In genomic region chr12:26097046-26097878, GRCh38 we compare ENCODE assay signal across 8 cellular contexts. TPM values are rescaled to one million over a fixed set of nuclear protein-coding genes. Genes with fewer than 3 reads are reported as not detected.
DNase-seq lines count a peak whose midpoint lies in the region; ATAC-seq, FAIRE-seq and TF ChIP-seq lines count a peak whose summit lies in the region.

No MANE protein-coding gene starts in this region.

- no peaks in the 10 kb centered on the region for H3K9me3 ChIP-seq in neuronal stem cell (replicated peaks in 1 of 2; ENCODE audit: control insufficient read depth in 2 of 2, insufficient read depth in 1 of 2, low read depth in 1 of 2, low read length in 2 of 2)
- no peaks in the 10 kb centered on the region for H3K9me3 ChIP-seq in transverse colon

- H3K4me1 Mint-ChIP-seq in CD14-positive monocyte, result peaks cover 5% of the 10 kb centered on the region
- H3K4me1 Mint-ChIP-seq in activated T-cell treated with anti-CD3 and anti-CD28 coated beads, Interleukin-2, amount 50 U/mL, for 4 hours (ENCODE audit: low read depth), result no peaks in the 10 kb centered on the region

- WGBS in neuronal stem cell (ENCODE audit: extremely low coverage in 2 of 2, insufficient read length in 2 of 2, insufficient replicate concordance in 1 of 2), 2 donors, result no CpG with 5 or more reads among the region's 6 CpGs
- WGBS in transverse colon (ENCODE audit: low coverage in 1 of 2), 2 donors, result 20 to 22% methylated on average over 6 of the region's 6 CpGs

- no peak overlapping the region for H2BK12ac ChIP-seq in neuronal stem cell (ENCODE audit: low read length)

- no peak overlapping the region for H3K23ac ChIP-seq in neuronal stem cell (ENCODE audit: low read depth, low read length, poor library complexity)

- H3K27ac ChIP-seq in neuronal stem cell (replicated peaks; ENCODE audit: low read length), result no peak overlapping the region
- no peak overlapping the region for H3K27ac ChIP-seq in transverse colon

- no peak for TF ChIP-seq EP300 in transverse colon (IDR thresholded peaks at IDR 0.05; ENCODE audit: low read depth)

- no peak overlapping the region for H3K18ac ChIP-seq in neuronal stem cell (ENCODE audit: low read length)

- H3K36me3 ChIP-seq in neuronal stem cell (replicated peaks in 1 of 2; ENCODE audit: control insufficient read depth in 2 of 2, insufficient read depth in 2 of 2, low read length in 2 of 2) (no peaks in the 10 kb centered on the region), transverse colon (no peaks in the 10 kb centered on the region)

- peaks cover 0 to 1% (median 0%) of the 10 kb centered on the region in 3 donors for H3K27me3 Mint-ChIP-seq in CD14-positive monocyte (ENCODE audit: low read depth in 3 of 3)
- H3K27me3 Mint-ChIP-seq in activated T-cell treated with anti-CD3 and anti-CD28 coated beads, Interleukin-2, amount 50 U/mL, for 4 hours (ENCODE audit: low read depth), result peaks cover 14% of the 10 kb centered on the region

- peak; percentile 87 for FAIRE-seq in RCC 7860 (lab: Jason Lieb, UNC)

- H2AFZ ChIP-seq in neuronal stem cell (ENCODE audit: low read length), result peak overlapping the region; percentile 60

- H3K4me3 Mint-ChIP-seq in CD14-positive monocyte, result no peak overlapping the region
- H3K4me3 Mint-ChIP-seq in activated T-cell treated with anti-CD3 and anti-CD28 coated beads, Interleukin-2, amount 50 U/mL, for 4 hours, result no peak overlapping the region

- H3K4me2 ChIP-seq in neuronal stem cell (ENCODE audit: insufficient read depth, low read length, poor library complexity, severe bottlenecking), result no peak overlapping the region

- no peak overlapping the region for H3K27ac Mint-ChIP-seq in CD14-positive monocyte

- no peak overlapping the region for H2AK5ac ChIP-seq in neuronal stem cell (ENCODE audit: low read depth, low read length)

- H3K14ac ChIP-seq in neuronal stem cell (ENCODE audit: low read length), result no peak overlapping the region

- no peak overlapping the region for H2BK5ac ChIP-seq in neuronal stem cell (ENCODE audit: low read length)

- H3K4me3 ChIP-seq in Jurkat, Clone E6-1 (ENCODE audit: low read length), result no peak overlapping the region
- H3K4me3 ChIP-seq in neuronal stem cell (ENCODE audit: low read length in 2 of 2) (no peak overlapping the region), transverse colon (no peak overlapping the region)

- peak; percentile 69 for DNase-seq in CD14-positive monocyte (ENCODE audit: low spot score)
- DNase-seq in Jurkat, Clone E6-1 (ENCODE audit: low read depth, low spot score), result peak; percentile 35
- DNase-seq in RCC 7860 (ENCODE audit: low spot score), result peak; percentile 66
- DNase-seq in activated T-cell treated with anti-CD3 and anti-CD28 coated beads, Interleukin-2, amount 50 U/mL, for 4 hours, result peak; percentile 41
- peak; percentile 85 for DNase-seq in fibroblast of peridontal ligament (ENCODE audit: extremely low read depth)
- DNase-seq in neuronal stem cell (ENCODE audit: low spot score), result peak; percentile 63
- peak; percentile 72 for DNase-seq in transverse colon

- TF ChIP-seq CTCF in CD14-positive monocyte (IDR thresholded peaks at IDR 0.05), result peak; percentile 97
- peak; percentile 82 to 93 (median 90) for TF ChIP-seq CTCF in transverse colon (IDR thresholded peaks at IDR 0.05)

- intact Hi-C loops in CD14-positive monocyte (cut with micrococcal nuclease) (loop anchor here in 1 of 2 donors (5.0 kb wide), 1 partner anchor 430 kb away; no protein-coding TSS in a partner anchor), transverse colon (cut with DNase I; ENCODE audit: low total_unique reads) (no loop called here)

- H3K4me1 ChIP-seq in neuronal stem cell (ENCODE audit: control insufficient read depth in 2 of 2, insufficient read depth in 1 of 2, low read depth in 1 of 2, low read length in 2 of 2) (no peaks in the 10 kb centered on the region), transverse colon (peaks cover 0 to 14% (median 4%) of the 10 kb centered on the region in 4 donors)

- no peaks in the 10 kb centered on the region for H3K9me3 Mint-ChIP-seq in CD14-positive monocyte
- no peaks in the 10 kb centered on the region for H3K9me3 Mint-ChIP-seq in activated T-cell treated with anti-CD3 and anti-CD28 coated beads, Interleukin-2, amount 50 U/mL, for 4 hours

- peak; percentile 77 for ATAC-seq in GM19452 (IDR thresholded peaks at IDR 0.05; ENCODE audit: unreplicated experiment)
- ATAC-seq in activated T-cell treated with anti-CD3 and anti-CD28 coated beads, Interleukin-2, amount 50 U/mL, for 4 hours, result peak; percentile 85

- H2BK120ac ChIP-seq in neuronal stem cell (ENCODE audit: low read depth, low read length), result no peak overlapping the region

- no peak overlapping the region for H4K91ac ChIP-seq in neuronal stem cell (ENCODE audit: low read depth, low read length, poor library complexity)

- no peaks in the 10 kb centered on the region for H3K79me1 ChIP-seq in neuronal stem cell (ENCODE audit: low read depth, low read length)

- in situ Hi-C loops in transverse colon (cut with MboI; ENCODE audit: low pct_ligation_motif_present in 1 of 4, low pct_unique_long_range_greater_than_20kb in 1 of 4, low sequenced_read_pairs in 3 of 4), result loop anchor here in 3 of 4 donors (10.0 to 25.0 kb wide), 4 partner anchors 315 to 565 kb away; no protein-coding TSS in a partner anchor

- H3K27me3 ChIP-seq in neuronal stem cell (ENCODE audit: control insufficient read depth in 3 of 3, insufficient read depth in 3 of 3, low read depth in 1 of 3, low read length in 3 of 3) (no peaks in the 10 kb centered on the region), transverse colon (no peaks in the 10 kb centered on the region)

- no peak overlapping the region for H3K4ac ChIP-seq in neuronal stem cell (ENCODE audit: low read length)

- TF ChIP-seq POLR2A in transverse colon (IDR thresholded peaks at IDR 0.05), result no peak

- no peak overlapping the region for H2BK15ac ChIP-seq in neuronal stem cell (ENCODE audit: low read length)

- H3K9ac ChIP-seq in neuronal stem cell (ENCODE audit: low read depth, low read length, poor library complexity), result no peak overlapping the region

- H3K36me3 Mint-ChIP-seq in CD14-positive monocyte, result no peaks in the 10 kb centered on the region
- no peaks in the 10 kb centered on the region for H3K36me3 Mint-ChIP-seq in activated T-cell treated with anti-CD3 and anti-CD28 coated beads, Interleukin-2, amount 50 U/mL, for 4 hours (ENCODE audit: insufficient read depth)

- no peak overlapping the region for H4K8ac ChIP-seq in neuronal stem cell (ENCODE audit: low read depth, low read length)

RNA-seq across cellular contexts. Expression of gene BHLHE41, which starts 27.6 kb away (rescaled TPM):
- polyA plus RNA-seq in CD14-positive monocyte, result not detected
- polyA plus RNA-seq in Jurkat, Clone E6-1 (2012; ENCODE audit: insufficient read depth, insufficient read length), result not detected
- total RNA-seq in activated T-cell treated with anti-CD3 and anti-CD28 coated beads, Interleukin-2, amount 50 U/mL, for 4 hours, result under 1 TPM in 2 of 3 donors, not detected in 1; 0.05 to 0.28 TPM
- not detected for polyA plus RNA-seq in neuronal stem cell (2013, experiment 1 of 2)
- 0.04 TPM for polyA plus RNA-seq in neuronal stem cell (2013, experiment 2 of 2)
- total RNA-seq in transverse colon, result 10 to 100 TPM in 3 of 4 donors, not detected in 1; 12.2 to 22.8 (median 18.1) TPM

Comparison
In these comparisons a context has a peak if more than half of its experiments do, and no peak if none do; other contexts are left out.
1. DNase-seq: peak in every context shown above with its lines; median percentile 85 in fibroblast of peridontal ligament; 72 in transverse colon; 69 in CD14-positive monocyte; 66 in RCC 7860; 63 in neuronal stem cell; 41 in activated T-cell treated with anti-CD3 and anti-CD28 coated beads, Interleukin-2, amount 50 U/mL, for 4 hours; 35 in Jurkat, Clone E6-1.